ENCODE assay signal across 8 cellular contexts in the genomic region with DNA sequence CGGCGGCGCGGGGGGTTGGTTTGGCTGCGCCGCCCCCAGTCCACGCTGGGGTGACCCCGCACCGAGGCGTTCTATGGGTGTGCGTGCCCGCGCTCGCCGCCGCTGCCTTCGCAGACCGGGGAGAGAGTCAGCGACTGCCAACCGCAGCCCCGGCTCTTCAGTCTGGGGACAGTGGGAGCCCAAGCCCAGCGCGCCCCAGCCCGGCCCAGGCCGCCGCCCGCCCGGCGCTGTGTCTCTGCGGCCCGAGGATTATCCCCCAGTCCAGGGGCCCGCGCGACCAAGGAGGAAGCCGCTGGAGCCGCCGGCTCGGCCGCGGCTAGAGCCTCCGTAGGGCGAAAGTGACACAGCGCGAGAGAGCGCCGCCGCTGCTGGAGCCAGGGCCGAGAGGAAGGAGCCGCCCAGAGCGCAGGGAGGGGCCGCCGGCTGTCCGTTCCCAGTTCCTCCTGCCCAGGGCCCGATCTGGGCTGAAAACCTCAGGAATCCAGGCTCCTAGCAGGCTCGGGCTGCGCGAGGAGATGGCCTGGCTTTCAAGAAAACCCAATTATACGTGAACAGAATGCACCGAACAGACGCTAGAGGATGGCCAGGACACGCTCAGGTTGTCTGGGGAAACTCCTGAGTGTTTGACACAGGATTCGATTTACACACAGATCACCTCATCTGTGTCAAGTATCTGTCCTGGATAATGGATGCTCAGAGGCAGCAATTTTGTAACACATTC. TPM values are rescaled to one million over a fixed set of nuclear protein-coding genes. Genes with fewer than 3 reads are reported as not detected.
DNase-seq lines count a peak whose midpoint lies in the region; ATAC-seq and TF ChIP-seq lines count a peak whose summit lies in the region.

No MANE protein-coding gene starts in this region.

- no peaks in the 10 kb centered on the region for H3K9me3 ChIP-seq in effector memory CD4-positive, alpha-beta T cell (ENCODE audit: control insufficient read depth, low read length)
- no peaks in the 10 kb centered on the region for H3K9me3 ChIP-seq in right lobe of liver

- TF ChIP-seq POLR2A in right lobe of liver (IDR thresholded peaks at IDR 0.05) = peak; percentile 81

- peak overlapping the region; percentile 98 for H3K4me2 ChIP-seq in GM23338

- H3K36me3 ChIP-seq in GM23338 (ENCODE audit: insufficient read depth) = no peaks in the 10 kb centered on the region
- no peaks in the 10 kb centered on the region for H3K36me3 ChIP-seq in effector memory CD4-positive, alpha-beta T cell (ENCODE audit: control insufficient read depth, insufficient read depth, low read length)
- no peaks in the 10 kb centered on the region for H3K36me3 ChIP-seq in right lobe of liver

- no peak overlapping the region for H3K27ac Mint-ChIP-seq in GM23338
- no peak overlapping the region for H3K27ac Mint-ChIP-seq in WTC11
- no peak overlapping the region for H3K27ac Mint-ChIP-seq in stimulated activated effector memory CD8-positive, alpha-beta T cell treated with anti-CD3 and anti-CD28 coated beads, Interleukin-12 subunit alpha, Interleukin-12 subunit beta, amount 100 ng/mL, for 72 hours

- peaks cover 26% of the 10 kb centered on the region for H3F3A ChIP-seq in GM23338 (replicated peaks; ENCODE audit: low read depth)

- H3K4me3 Mint-ChIP-seq in GM23338 = peak overlapping the region; percentile 82
- peak overlapping the region; percentile 81 for H3K4me3 Mint-ChIP-seq in WTC11
- H3K4me3 Mint-ChIP-seq in stimulated activated effector memory CD8-positive, alpha-beta T cell treated with anti-CD3 and anti-CD28 coated beads, Interleukin-12 subunit alpha, Interleukin-12 subunit beta, amount 100 ng/mL, for 72 hours = peak overlapping the region; percentile 77

- peaks cover 4% of the 10 kb centered on the region; the same call in 1 of the 3 replicates for H3K36me3 Mint-ChIP-seq in GM23338 (ENCODE audit: low read depth)
- H3K36me3 Mint-ChIP-seq in WTC11 = no peaks in the 10 kb centered on the region
- H3K36me3 Mint-ChIP-seq in stimulated activated effector memory CD8-positive, alpha-beta T cell treated with anti-CD3 and anti-CD28 coated beads, Interleukin-12 subunit alpha, Interleukin-12 subunit beta, amount 100 ng/mL, for 72 hours = peaks cover 5% of the 10 kb centered on the region

- H3K9me3 Mint-ChIP-seq in GM23338 (no peaks in the 10 kb centered on the region), WTC11 (no peaks in the 10 kb centered on the region)
- H3K9me3 Mint-ChIP-seq in stimulated activated effector memory CD8-positive, alpha-beta T cell treated with anti-CD3 and anti-CD28 coated beads, Interleukin-12 subunit alpha, Interleukin-12 subunit beta, amount 100 ng/mL, for 72 hours = no peaks in the 10 kb centered on the region

- intact Hi-C loops in right lobe of liver (cut with DNase I) = loop anchor here in 1 of 2 donors (10.0 kb wide), 1 partner anchor 124 kb away; no protein-coding TSS in a partner anchor

- TF ChIP-seq CTCF in GM23338 (conservative IDR thresholded peaks at IDR 0.05; ENCODE audit: low read depth in 2 of 2) = 0 out of 4 replicates have a peak, but pooled peaks of 1 of the 2 experiments have one; percentile 0
- no peak for TF ChIP-seq CTCF in WTC11 (IDR thresholded peaks at IDR 0.05)
- no peak for TF ChIP-seq CTCF in right lobe of liver (IDR thresholded peaks at IDR 0.05)

- peaks cover 24% of the 10 kb centered on the region for H3K27me3 ChIP-seq in GM23338 (ENCODE audit: insufficient read depth)
- H3K27me3 ChIP-seq in effector memory CD4-positive, alpha-beta T cell (replicated peaks; ENCODE audit: control insufficient read depth, insufficient read depth, low read length, poor library complexity, severe bottlenecking) = no peaks in the 10 kb centered on the region
- no peaks in the 10 kb centered on the region for H3K27me3 ChIP-seq in right lobe of liver

- WGBS in right lobe of liver (ENCODE audit: insufficient coverage, low coverage, low lambda C conversion rate, missing lambda C conversion rate) = 5% methylated on average over 7 of the region's 62 CpGs

- H3K4me1 Mint-ChIP-seq in GM23338 (peaks cover 52% of the 10 kb centered on the region), WTC11 (peaks cover 58% of the 10 kb centered on the region)
- peaks cover 11% of the 10 kb centered on the region for H3K4me1 Mint-ChIP-seq in stimulated activated effector memory CD8-positive, alpha-beta T cell treated with anti-CD3 and anti-CD28 coated beads, Interleukin-12 subunit alpha, Interleukin-12 subunit beta, amount 100 ng/mL, for 72 hours

- peak overlapping the region; percentile 38; the same call in 1 of the 2 replicates for H2AFZ ChIP-seq in GM23338

- peaks cover 15% of the 10 kb centered on the region for H4K20me1 ChIP-seq in GM23338 (replicated peaks; ENCODE audit: insufficient read depth)

- CTCF ChIA-PET in WTC11 (lab: Charles Lee) = no interaction called here

- POLR2A ChIA-PET in WTC11 (lab: Charles Lee) = no interaction called here

- H3K27me3 Mint-ChIP-seq in GM23338 (ENCODE audit: insufficient read depth, low read depth, poor library complexity) (peaks cover 28% of the 10 kb centered on the region), WTC11 (ENCODE audit: low read depth) (peaks cover 30% of the 10 kb centered on the region)

- peaks cover 29% of the 10 kb centered on the region for H3K79me2 ChIP-seq in GM23338 (replicated peaks; ENCODE audit: insufficient read depth)

- DNase-seq in Daoy (ENCODE audit: low read depth) (peak; percentile 82), GM23338 (ENCODE audit: low spot score) (peak; percentile 78), NCI-H1092 treated with DMSO at 0.1 percent for 48 hours (lab: John Stamatoyannopoulos, UW) (peak; percentile 67), WTC11 (ENCODE audit: low spot score) (peak; percentile 73), right lobe of liver (peak; percentile 84 to 88 (median 86)), NCI-H1048 (lab: John Stamatoyannopoulos, UW) (no peak)
- no peak for DNase-seq in effector memory CD4-positive, alpha-beta T cell
- peak in 1 of 2 donors; percentile 51 for DNase-seq in stimulated activated effector memory CD8-positive, alpha-beta T cell treated with anti-CD3 and anti-CD28 coated beads, Interleukin-12 subunit alpha, Interleukin-12 subunit beta, amount 100 ng/mL, for 72 hours (ENCODE audit: low spot score in 2 of 2)

- H3K4me3 ChIP-seq in GM23338 = peak overlapping the region; percentile 94
- peak overlapping the region; percentile 89 for H3K4me3 ChIP-seq in effector memory CD4-positive, alpha-beta T cell (ENCODE audit: insufficient read depth, low read depth, low read length, poor library complexity, severe bottlenecking)
- peak overlapping the region; percentile 75 to 87 (median 83) for H3K4me3 ChIP-seq in right lobe of liver

- H3K27ac ChIP-seq in GM23338 (ENCODE audit: low read depth) = no peak overlapping the region
- H3K27ac ChIP-seq in effector memory CD4-positive, alpha-beta T cell (ENCODE audit: insufficient read depth, low read length, poor library complexity, severe bottlenecking) = no peak overlapping the region
- H3K27ac ChIP-seq in right lobe of liver = peak overlapping the region; percentile 64 to 89 (median 85)

- H3K4me1 ChIP-seq in GM23338 (ENCODE audit: insufficient read depth) = peaks cover 54% of the 10 kb centered on the region
- peaks cover 3% of the 10 kb centered on the region for H3K4me1 ChIP-seq in effector memory CD4-positive, alpha-beta T cell (ENCODE audit: control insufficient read depth, insufficient read depth, low read length, poor library complexity, severe bottlenecking)
- H3K4me1 ChIP-seq in right lobe of liver = peaks cover 0 to 34% (median 8%) of the 10 kb centered on the region in 4 donors

- peak; percentile 22 for ATAC-seq in GM23338
- peak; percentile 26 for ATAC-seq in WTC11
- peak; percentile 58 to 71 (median 69) for ATAC-seq in right lobe of liver
- peak; percentile 49 for ATAC-seq in stimulated activated effector memory CD8-positive, alpha-beta T cell treated with anti-CD3 and anti-CD28 coated beads, Interleukin-12 subunit alpha, Interleukin-12 subunit beta, amount 100 ng/mL, for 72 hours

- H3K9me2 ChIP-seq in GM23338 (ENCODE audit: insufficient read depth) = peaks cover 5% of the 10 kb centered on the region; the same call in 1 of the 2 replicates

TF ChIP-seq in WTC11, 78 proteins besides CTCF, POLR2A, EP300 and RAD21 (continues in another document):
- TF ChIP-seq NR2C2 (CRISPR knock-in tag; IDR thresholded peaks at IDR 0.05) (no peak), JUN (CRISPR knock-in tag; IDR thresholded peaks at IDR 0.05) (0 out of 2 replicates have a peak, but pooled peaks have one; percentile 50), SP1 (CRISPR knock-in tag; conservative IDR thresholded peaks at IDR 0.05) (0 out of 2 replicates have a peak, but pooled peaks have one; percentile 44)
- TF ChIP-seq, protein P1, sequence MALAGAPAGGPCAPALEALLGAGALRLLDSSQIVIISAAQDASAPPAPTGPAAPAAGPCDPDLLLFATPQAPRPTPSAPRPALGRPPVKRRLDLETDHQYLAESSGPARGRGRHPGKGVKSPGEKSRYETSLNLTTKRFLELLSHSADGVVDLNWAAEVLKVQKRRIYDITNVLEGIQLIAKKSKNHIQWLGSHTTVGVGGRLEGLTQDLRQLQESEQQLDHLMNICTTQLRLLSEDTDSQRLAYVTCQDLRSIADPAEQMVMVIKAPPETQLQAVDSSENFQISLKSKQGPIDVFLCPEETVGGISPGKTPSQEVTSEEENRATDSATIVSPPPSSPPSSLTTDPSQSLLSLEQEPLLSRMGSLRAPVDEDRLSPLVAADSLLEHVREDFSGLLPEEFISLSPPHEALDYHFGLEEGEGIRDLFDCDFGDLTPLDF (CRISPR knock-in tag; IDR thresholded peaks at IDR 0.05) = no peak

RNA-seq across cellular contexts. Expression of a gene that starts 2.4 kb away (rescaled TPM):
- 3.6 and 8.2 TPM in 2 replicates for total RNA-seq in Daoy (2014; rRNA removed; shearing (Covaris generic))
- 9.6 and 14.4 TPM in 2 replicates for total RNA-seq in GM23338 (2014; rRNA removed; shearing (Covaris generic))
- polyA plus RNA-seq in GM23338 (2016; fragmentation: Nextera tagmentation; extraction: Ambion mirVana) = 6.3 and 8.6 TPM in 2 replicates
- 18.9 to 28.5 TPM (median 20.4 TPM) in 3 replicates for total RNA-seq in WTC11 (2021)
- 10 to 100 TPM; 29.0 to 60.6 (median 43.1) TPM for total RNA-seq in right lobe of liver

Comparison
In these comparisons a context has a peak if more than half of its experiments do, and no peak if none do; other contexts are left out.
1. DNase-seq: peak in Daoy (single experiment), GM23338 (single experiment), NCI-H1092 treated with DMSO at 0.1 percent for 48 hours (single experiment), WTC11 (single experiment) and right lobe of liver (3 of 3); none in effector memory CD4-positive, alpha-beta T cell (0 of 3) and NCI-H1048 (single experiment).
2. H3K27ac ChIP-seq: peak in right lobe of liver (3 of 3); none in GM23338 (single experiment) and effector memory CD4-positive, alpha-beta T cell (single experiment).
3. Peak in every context shown above with its lines, with median percentiles within 50 percentile points of each other: ATAC-seq, H3K4me3 ChIP-seq and H3K4me3 Mint-ChIP-seq.